Comparison of ENCODE assay signal across 11 cellular contexts in the genomic region with DNA sequence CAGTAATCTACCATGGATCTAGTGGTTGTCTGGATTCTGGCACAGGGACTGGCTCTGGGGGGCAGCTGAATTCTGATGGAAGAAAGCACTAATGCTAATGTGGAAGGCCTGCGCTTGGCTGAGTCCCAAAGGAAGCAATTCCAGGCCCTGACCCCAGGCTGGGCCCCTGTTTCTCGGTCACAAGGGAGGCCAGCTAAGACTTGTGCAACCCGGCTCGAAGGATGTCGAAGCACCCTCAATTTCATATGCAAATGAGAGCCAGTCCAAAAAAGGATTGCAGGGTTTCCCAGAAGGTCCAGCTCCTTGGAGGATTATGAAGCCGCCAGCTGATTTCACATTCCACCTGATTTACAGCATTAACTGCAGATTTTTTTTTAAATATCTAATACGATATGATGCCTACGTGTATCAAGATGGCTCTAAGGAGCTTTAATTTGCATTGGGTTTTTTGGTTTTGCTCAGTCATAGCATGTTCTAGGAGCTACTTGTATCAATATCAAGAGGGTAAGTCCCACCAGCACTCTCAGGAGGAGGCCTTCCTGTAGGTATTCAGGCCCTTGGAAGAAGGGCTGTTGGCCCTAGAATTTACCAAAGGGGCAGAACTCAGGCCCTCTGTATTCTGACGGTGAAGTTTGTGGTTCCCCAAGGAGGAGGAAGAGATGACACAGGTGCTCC.
DNase-seq lines count a peak whose midpoint lies in the region; ATAC-seq and TF ChIP-seq lines count a peak whose summit lies in the region.
"Had no signal": no experiment of that assay in that cellular context is flagged by ENCODE, and none has a peak within 500 bp of the region (broad histone marks: within the 10 kb centered on the region; RNA-seq: fewer than 3 reads in every experiment).

No MANE protein-coding gene starts in this region.

- peak; percentile 48 to 77 for ATAC-seq in lower lobe of right lung
- ATAC-seq in HG03460 (IDR thresholded peaks at IDR 0.05; ENCODE audit: unreplicated experiment): no peak
- ATAC-seq in HG02642 (IDR thresholded peaks at IDR 0.05; ENCODE audit: poor library complexity, unreplicated experiment): no peak

- H3K4me1 ChIP-seq in lower lobe of right lung: peaks cover 6% of the 10 kb centered on the region

- no peaks in the 10 kb centered on the region for H3K27me3 ChIP-seq in lower lobe of right lung (ENCODE audit: low read depth)
- H3K27me3 ChIP-seq: SJSA1 had no signal

- H3K9me3 ChIP-seq in lower lobe of right lung: no peaks in the 10 kb centered on the region
- H3K9me3 ChIP-seq: SJSA1 had no signal

- H3K27ac ChIP-seq in lower lobe of right lung: no peak overlapping the region
- H3K27ac ChIP-seq: 22Rv1, SJSA1 had no signal

- H3K36me3 Mint-ChIP-seq in brain: no peaks in the 10 kb centered on the region

- H3K4me3 Mint-ChIP-seq in brain: peak overlapping the region in 3 of 5 experiments; percentile 21 to 54 (median 44)

- peaks cover 9% of the 10 kb centered on the region for H3K4me1 Mint-ChIP-seq in brain

- TF ChIP-seq CTCF in brain (conservative IDR thresholded peaks at IDR 0.05) (no peak), lower lobe of right lung (IDR thresholded peaks at IDR 0.05) (no peak)

- peak overlapping the region; percentile 4 to 83 (median 74) for H3K27ac Mint-ChIP-seq in brain
- H3K27ac Mint-ChIP-seq: activated T-helper 2 cell treated with anti-CD3 and anti-CD28 coated beads, Interferon-gamma antibody, Interleukin-2, Interleukin-4, amounts not matched to agents 10 μg/mL and 5 μg/mL and 100 μg/mL, durations not matched to agents 14 hours and 24 hours and 36 hours had no signal

- H3K4me3 ChIP-seq in lower lobe of right lung: no peak overlapping the region
- H3K4me3 ChIP-seq: SJSA1 had no signal

- H3K27me3 Mint-ChIP-seq in brain: peaks cover 8% of the 10 kb centered on the region

- DNase-seq in NCI-H82 (lab: John Stamatoyannopoulos, UW) (peak; percentile 24), NCI-H82 treated with DMSO at 0.1 percent for 48 hours (lab: John Stamatoyannopoulos, UW; ENCODE audit: unreplicated experiment) (no peak), lower lobe of right lung (peak; percentile 49), ureter (ENCODE audit: low spot score) (peak; percentile 50), NCI-H1105 (lab: John Stamatoyannopoulos, UW) (no peak)

- peaks cover 0 to 7% (median 0%) of the 10 kb centered on the region in 5 experiments for H3K9me3 Mint-ChIP-seq in brain
- H3K9me3 Mint-ChIP-seq: activated T-helper 2 cell treated with anti-CD3 and anti-CD28 coated beads, Interferon-gamma antibody, Interleukin-2, Interleukin-4, amounts not matched to agents 10 μg/mL and 5 μg/mL and 100 μg/mL, durations not matched to agents 14 hours and 24 hours and 36 hours had no signal

- H3K36me3 ChIP-seq in lower lobe of right lung: no peaks in the 10 kb centered on the region
- H3K36me3 ChIP-seq: SJSA1 had no signal

- intact Hi-C loops in lower lobe of right lung (cut with DNase I): no loop called here

Comparison
In these comparisons a context has a peak if more than half of its experiments do, and no peak if none do; other contexts are left out.
1. DNase-seq: peak in NCI-H82 (single experiment), lower lobe of right lung (single experiment) and ureter (single experiment); none in NCI-H82 treated with DMSO at 0.1 percent for 48 hours (single experiment) and NCI-H1105 (single experiment).
2. ATAC-seq: peak in lower lobe of right lung (2 of 2); none in HG03460 (single experiment) and HG02642 (single experiment).